In genomic region chr22:17780741-17781318, GRCh38 we compare ENCODE assay signal across 10 cellular contexts. TPM values are rescaled to one million over a fixed set of nuclear protein-coding genes. Genes with fewer than 3 reads are reported as not detected.
DNase-seq lines count a peak whose midpoint lies in the region; ATAC-seq and TF ChIP-seq lines count a peak whose summit lies in the region.
"Had no signal": no experiment of that assay in that cellular context is flagged by ENCODE, and none has a peak within 500 bp of the region (broad histone marks: within the 10 kb centered on the region; RNA-seq: fewer than 3 reads in every experiment).

No MANE protein-coding gene starts in this region.

- H3K9me3 Mint-ChIP-seq in CD14-positive monocyte (no peaks in the 10 kb centered on the region), natural killer cell (no peaks in the 10 kb centered on the region)
- H3K9me3 Mint-ChIP-seq in activated CD8-positive, alpha-beta T cell treated with anti-CD3 and anti-CD28 coated beads for 36 hours, result no peaks in the 10 kb centered on the region

- CTCF ChIA-PET in activated CD8-positive, alpha-beta T cell treated with anti-CD3 and anti-CD28 coated beads for 36 hours (lab: Charles Lee), result interaction anchor here (0.6 to 3.2 kb wide), 4 partner anchors 13 to 295 kb away, joined by 3 to 22 read pairs (median 4); no protein-coding TSS in a partner anchor

- TF ChIP-seq CTCF in CD14-positive monocyte (IDR thresholded peaks at IDR 0.05) (no peak), GM12873 (IDR thresholded peaks at IDR 0.05; ENCODE audit: insufficient read depth, low read depth, low read length, missing control alignments) (peak; percentile 24), natural killer cell (IDR thresholded peaks at IDR 0.05) (no peak)
- no peak for TF ChIP-seq CTCF in activated CD8-positive, alpha-beta T cell treated with anti-CD3 and anti-CD28 coated beads for 36 hours (IDR thresholded peaks at IDR 0.05)

- DNase-seq in CD14-positive monocyte (ENCODE audit: low spot score) (no peak), natural killer cell (no peak), DMS53 treated with DMSO at 0.1 percent for 48 hours (lab: John Stamatoyannopoulos, UW; ENCODE audit: unreplicated experiment) (no peak), GF-D8 (lab: John Stamatoyannopoulos, UW) (no peak), NCI-H2029 treated with DMSO at 0.1 percent for 48 hours (lab: John Stamatoyannopoulos, UW) (no peak)
- DNase-seq in activated CD8-positive, alpha-beta T cell treated with anti-CD3 and anti-CD28 coated beads for 36 hours, result no peak
- DNase-seq: NCI-H146 had no signal

- no peak for ATAC-seq in activated CD8-positive, alpha-beta T cell treated with anti-CD3 and anti-CD28 coated beads for 36 hours
- ATAC-seq in natural killer cell (no peak), HG03432 (IDR thresholded peaks at IDR 0.05; ENCODE audit: unreplicated experiment) (no peak)
- ATAC-seq: sciatic nerve had no signal

- H3K27me3 Mint-ChIP-seq in CD14-positive monocyte (ENCODE audit: low read depth in 3 of 3), result peaks cover 0 to 1% (median 0%) of the 10 kb centered on the region in 3 donors
- H3K27me3 Mint-ChIP-seq in activated CD8-positive, alpha-beta T cell treated with anti-CD3 and anti-CD28 coated beads for 36 hours, result no peaks in the 10 kb centered on the region
- no peaks in the 10 kb centered on the region for H3K27me3 Mint-ChIP-seq in natural killer cell (ENCODE audit: low read depth in 2 of 2)

- H3K27ac Mint-ChIP-seq in CD14-positive monocyte (peak overlapping the region; percentile 96 to 100 (median 97)), natural killer cell (peak overlapping the region; percentile 98 to 99)
- peak overlapping the region; percentile 47 for H3K27ac Mint-ChIP-seq in activated CD8-positive, alpha-beta T cell treated with anti-CD3 and anti-CD28 coated beads for 36 hours

- H3K4me3 Mint-ChIP-seq in CD14-positive monocyte, result peak overlapping the region in 1 of 2 donors; percentile 82
- no peak overlapping the region for H3K4me3 Mint-ChIP-seq in activated CD8-positive, alpha-beta T cell treated with anti-CD3 and anti-CD28 coated beads for 36 hours
- H3K4me3 Mint-ChIP-seq in natural killer cell, result peak overlapping the region; percentile 31

- peaks cover 59% of the 10 kb centered on the region for H3K4me1 Mint-ChIP-seq in CD14-positive monocyte
- H3K4me1 Mint-ChIP-seq in activated CD8-positive, alpha-beta T cell treated with anti-CD3 and anti-CD28 coated beads for 36 hours (ENCODE audit: low read depth), result peaks cover 63% of the 10 kb centered on the region
- H3K4me1 Mint-ChIP-seq in natural killer cell, result peaks cover 56 to 61% of the 10 kb centered on the region in 2 donors

- intact Hi-C loops in CD14-positive monocyte (cut with micrococcal nuclease), result loop anchor here in 1 of 2 donors (1.0 kb wide), 1 partner anchor 9 kb away; no protein-coding TSS in a partner anchor
- intact Hi-C loops in activated CD8-positive, alpha-beta T cell treated with anti-CD3 and anti-CD28 coated beads for 36 hours (cut with micrococcal nuclease), result loop anchor here (5.0 kb wide), 1 partner anchor 34 kb away; no protein-coding TSS in a partner anchor
- intact Hi-C loops in natural killer cell (cut with micrococcal nuclease), result no loop called here

- POLR2A ChIA-PET in activated CD8-positive, alpha-beta T cell treated with anti-CD3 and anti-CD28 coated beads for 36 hours (lab: Charles Lee), result interaction anchor here (1.0 to 1.9 kb wide), 5 partner anchors 9 to 297 kb away, joined by 3 to 11 read pairs (median 5); partner anchors contain the start of gene PEX26

- H3K36me3 Mint-ChIP-seq in CD14-positive monocyte, result peaks cover 19 to 33% of the 10 kb centered on the region in 2 donors
- no peaks in the 10 kb centered on the region for H3K36me3 Mint-ChIP-seq in activated CD8-positive, alpha-beta T cell treated with anti-CD3 and anti-CD28 coated beads for 36 hours (ENCODE audit: low read depth)
- H3K36me3 Mint-ChIP-seq in natural killer cell, result no peaks in the 10 kb centered on the region

RNA-seq across cellular contexts. Expression of gene BID, which starts 6.6 kb away (rescaled TPM):
- polyA plus RNA-seq in CD14-positive monocyte, result 100 to 1,000 TPM; 391 to 423 TPM
- 10 to 100 TPM; 16.3 to 19.9 TPM for total RNA-seq in activated CD8-positive, alpha-beta T cell treated with anti-CD3 and anti-CD28 coated beads for 36 hours
- 10 to 100 TPM; 40.9 to 42.4 (median 42.3) TPM for total RNA-seq in natural killer cell

Comparison
In these comparisons a context has a peak if more than half of its experiments do, and no peak if none do; other contexts are left out.
1. H3K27ac Mint-ChIP-seq: peak in every context shown above with its lines; median percentile 98 in natural killer cell; 97 in CD14-positive monocyte; 47 in activated CD8-positive, alpha-beta T cell treated with anti-CD3 and anti-CD28 coated beads for 36 hours.